In the genomic region with DNA sequence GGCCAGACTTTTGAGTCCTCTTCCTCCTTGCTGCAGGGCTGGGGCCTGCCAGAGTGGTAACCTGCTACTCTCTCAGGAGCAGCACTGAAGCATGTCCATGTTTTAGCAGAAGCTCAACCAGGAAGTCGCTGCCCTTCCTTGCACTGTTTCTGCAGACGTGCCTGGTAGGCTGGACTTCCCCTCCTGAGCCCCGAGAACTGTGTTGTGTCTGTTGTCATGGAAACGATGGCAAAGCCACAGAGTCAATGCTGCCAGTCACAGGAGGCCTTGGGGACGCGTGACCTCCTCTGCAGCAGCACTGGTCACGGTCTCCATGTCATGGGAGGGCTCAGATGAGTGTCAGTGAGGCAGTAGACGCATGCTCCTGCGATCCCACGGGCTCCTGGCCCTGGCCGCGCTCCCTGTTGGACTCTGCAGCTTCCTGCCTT, we compare ENCODE assay signal across 8 cellular contexts.
DNase-seq lines count a peak whose midpoint lies in the region; ATAC-seq and TF ChIP-seq lines count a peak whose summit lies in the region.

No MANE protein-coding gene starts in this region.

- ATAC-seq in HG03045 (IDR thresholded peaks at IDR 0.05; ENCODE audit: unreplicated experiment) (peak; percentile 99), gastrocnemius medialis (peak; percentile 56 to 83)
- peak; percentile 96 for ATAC-seq in activated naive CD8-positive, alpha-beta T cell treated with anti-CD3 and anti-CD28 coated beads, Interleukin-2, amount 10 ng/mL, durations not matched to agents 7 days and 5 days (ENCODE audit: low read depth)

- TF ChIP-seq CTCF in hepatocyte (IDR thresholded peaks at IDR 0.05; ENCODE audit: poor library complexity) (no peak), gastrocnemius medialis (IDR thresholded peaks at IDR 0.05 in 4 of 5, conservative IDR thresholded peaks at IDR 0.05 in 1 of 5) (no peak)

- peak overlapping the region; percentile 4 for H3K4me3 Mint-ChIP-seq in activated naive CD8-positive, alpha-beta T cell treated with anti-CD3 and anti-CD28 coated beads, Interleukin-2, amount 10 ng/mL, durations not matched to agents 7 days and 5 days

- in situ Hi-C loops in SK-MEL-5 (cut with HindIII; ENCODE audit: low pct_unique_long_range_greater_than_20kb, low sequenced_read_pairs) (no loop called here), gastrocnemius medialis (cut with MboI; ENCODE audit: low sequenced_read_pairs in 4 of 4) (no loop called here)

- no peaks in the 10 kb centered on the region for H3K27me3 ChIP-seq in hepatocyte
- no peaks in the 10 kb centered on the region for H3K27me3 ChIP-seq in gastrocnemius medialis

- H3K9me3 ChIP-seq in hepatocyte (ENCODE audit: low read depth) (no peaks in the 10 kb centered on the region), gastrocnemius medialis (no peaks in the 10 kb centered on the region)

- TF ChIP-seq POLR2A in gastrocnemius medialis (IDR thresholded peaks at IDR 0.05) = no peak

- no peak overlapping the region for H2AFZ ChIP-seq in hepatocyte

- peak overlapping the region; percentile 42 for H3K27ac Mint-ChIP-seq in activated naive CD8-positive, alpha-beta T cell treated with anti-CD3 and anti-CD28 coated beads, Interleukin-2, amount 10 ng/mL, durations not matched to agents 7 days and 5 days

- DNase-seq in activated gamma-delta T cell treated with Interleukin-2 at 50 U/mL for 16 hours = peak; percentile 32
- no peak for DNase-seq in activated gamma-delta T cell (lab: John Stamatoyannopoulos, UW)
- peak; percentile 32 for DNase-seq in SK-MEL-5 (ENCODE audit: low read depth, low spot score)
- DNase-seq in activated naive CD8-positive, alpha-beta T cell treated with anti-CD3 and anti-CD28 coated beads, Interleukin-2, amount 10 ng/mL, durations not matched to agents 7 days and 5 days = peak; percentile 51
- peak; percentile 61 for DNase-seq in hepatocyte (ENCODE audit: low spot score)
- DNase-seq in gastrocnemius medialis = peak; percentile 48 to 76
- no peak for DNase-seq in D341Med (ENCODE audit: low spot score)

- no peak overlapping the region for H3K27ac ChIP-seq in hepatocyte
- no peak overlapping the region for H3K27ac ChIP-seq in gastrocnemius medialis

- intact Hi-C loops in gastrocnemius medialis (cut with DNase I; ENCODE audit: low total_unique reads) = no loop called here

- no peak overlapping the region for H3K4me2 ChIP-seq in hepatocyte

- POLR2A ChIA-PET in activated naive CD8-positive, alpha-beta T cell treated with anti-CD3 and anti-CD28 coated beads, Interleukin-2, amount 10 ng/mL, durations not matched to agents 7 days and 5 days (lab: Charles Lee) = no interaction called here

- H3K4me3 ChIP-seq in hepatocyte (no peak overlapping the region), gastrocnemius medialis (no peak overlapping the region)

- peaks cover 7% of the 10 kb centered on the region for H3K4me1 Mint-ChIP-seq in activated naive CD8-positive, alpha-beta T cell treated with anti-CD3 and anti-CD28 coated beads, Interleukin-2, amount 10 ng/mL, durations not matched to agents 7 days and 5 days

- peaks cover 2% of the 10 kb centered on the region for H3K27me3 Mint-ChIP-seq in activated naive CD8-positive, alpha-beta T cell treated with anti-CD3 and anti-CD28 coated beads, Interleukin-2, amount 10 ng/mL, durations not matched to agents 7 days and 5 days

- no peaks in the 10 kb centered on the region for H3K79me2 ChIP-seq in hepatocyte

- H3K9me3 Mint-ChIP-seq in activated naive CD8-positive, alpha-beta T cell treated with anti-CD3 and anti-CD28 coated beads, Interleukin-2, amount 10 ng/mL, durations not matched to agents 7 days and 5 days = no peaks in the 10 kb centered on the region

- H3K36me3 ChIP-seq in hepatocyte (replicated peaks; ENCODE audit: insufficient read depth, low read depth) (no peaks in the 10 kb centered on the region), gastrocnemius medialis (no peaks in the 10 kb centered on the region)

- H4K20me1 ChIP-seq in hepatocyte (ENCODE audit: insufficient read depth, poor library complexity, severe bottlenecking) = no peaks in the 10 kb centered on the region

- H3K36me3 Mint-ChIP-seq in activated naive CD8-positive, alpha-beta T cell treated with anti-CD3 and anti-CD28 coated beads, Interleukin-2, amount 10 ng/mL, durations not matched to agents 7 days and 5 days = no peaks in the 10 kb centered on the region

- H3K4me1 ChIP-seq in hepatocyte (ENCODE audit: insufficient read depth) (no peaks in the 10 kb centered on the region), gastrocnemius medialis (no peaks in the 10 kb centered on the region)

- WGBS in hepatocyte (ENCODE audit: low lambda C conversion rate, missing lambda C conversion rate) = 58% methylated on average over 12 of the region's 12 CpGs

- H3K9me2 ChIP-seq in hepatocyte (replicated peaks; ENCODE audit: insufficient read depth) = no peaks in the 10 kb centered on the region

Comparison
In these comparisons a context has a peak if more than half of its experiments do, and no peak if none do; other contexts are left out.
1. DNase-seq: peak in activated gamma-delta T cell treated with Interleukin-2 at 50 U/mL for 16 hours (single experiment), SK-MEL-5 (single experiment), activated naive CD8-positive, alpha-beta T cell treated with anti-CD3 and anti-CD28 coated beads, Interleukin-2, amount 10 ng/mL, durations not matched to agents 7 days and 5 days (single experiment), hepatocyte (single experiment) and gastrocnemius medialis (2 of 2); none in activated gamma-delta T cell (single experiment) and D341Med (single experiment).
2. Peak in every context shown above with its lines, with median percentiles within 50 percentile points of each other: ATAC-seq.